Comparison of ENCODE assay signal across 10 cellular contexts in genomic region chr12:92696240-92696639, GRCh38. TPM values are rescaled to one million over a fixed set of nuclear protein-coding genes. Genes with fewer than 3 reads are reported as not detected.
DNase-seq lines count a peak whose midpoint lies in the region; ATAC-seq, FAIRE-seq and TF ChIP-seq lines count a peak whose summit lies in the region.
"Had no signal": no experiment of that assay in that cellular context is flagged by ENCODE, and none has a peak within 500 bp of the region (broad histone marks: within the 10 kb centered on the region; RNA-seq: fewer than 3 reads in every experiment).

No MANE protein-coding gene starts in this region.

- TF ChIP-seq CTCF in foreskin keratinocyte (conservative IDR thresholded peaks at IDR 0.05), result no peak

- DNase-seq in G401 (ENCODE audit: low spot score), result peak; percentile 83
- DNase-seq in NCI-H69 (lab: John Stamatoyannopoulos, UW), result peak; percentile 90
- peak; percentile 53 for DNase-seq in fibroblast of the conjunctiva (ENCODE audit: low read depth)
- DNase-seq in renal cortical epithelial cell (ENCODE audit: low read depth), result peak; percentile 39
- DNase-seq in RCC 7860 (ENCODE audit: low spot score), result no peak
- DNase-seq in foreskin keratinocyte, result no peak
- DNase-seq in HTR-8/SVneo (ENCODE audit: insufficient read length, low spot score), result no peak
- DNase-seq in activated CD8-positive, alpha-beta memory T cell treated with anti-CD3 and anti-CD28 coated beads, Interleukin-2, amount 50 U/mL, for 4 hours, result no peak
- DNase-seq: activated naive CD8-positive, alpha-beta T cell treated with anti-CD3 and anti-CD28 coated beads for 36 hours had no signal

- ATAC-seq in foreskin keratinocyte, result no peak

- H3K4me1 ChIP-seq in foreskin keratinocyte, result no peaks in the 10 kb centered on the region

- FAIRE-seq in RCC 7860 (lab: Jason Lieb, UNC) (no peak), HTR-8/SVneo (lab: Jason Lieb, UNC) (no peak)

- no peaks in the 10 kb centered on the region for H3K27me3 ChIP-seq in foreskin keratinocyte

- in situ Hi-C loops in G401 (cut with HindIII; ENCODE audit: low sequenced_read_pairs), result no loop called here

- no peak overlapping the region for H3K27ac ChIP-seq in foreskin keratinocyte

RNA-seq across cellular contexts. Expression of gene PLEKHG7, which starts 6.5 kb away (rescaled TPM):
- total RNA-seq in G401 (2014; rRNA removed; shearing (Covaris generic)), result not detected in 2 replicates
- total RNA-seq in renal cortical epithelial cell (0.10 and 0.17 TPM in 2 replicates), foreskin keratinocyte (not detected in 2 replicates)
- polyA plus RNA-seq in foreskin keratinocyte, result not detected in 2 replicates
- total RNA-seq: activated naive CD8-positive, alpha-beta T cell treated with anti-CD3 and anti-CD28 coated beads for 36 hours; Daoy had no signal

Comparison
In these comparisons a context has a peak if more than half of its experiments do, and no peak if none do; other contexts are left out.
1. DNase-seq: peak in G401 (single experiment), NCI-H69 (single experiment), fibroblast of the conjunctiva (single experiment) and renal cortical epithelial cell (single experiment); none in RCC 7860 (single experiment), foreskin keratinocyte (0 of 2), HTR-8/SVneo (single experiment) and activated CD8-positive, alpha-beta memory T cell treated with anti-CD3 and anti-CD28 coated beads, Interleukin-2, amount 50 U/mL, for 4 hours (single experiment).